ENCODE assay signal across 8 cellular contexts in genomic region chr1:233326995-233327937, GRCh38. TPM values are rescaled to one million over a fixed set of nuclear protein-coding genes. Genes with fewer than 3 reads are reported as not detected.
DNase-seq lines count a peak whose midpoint lies in the region; ATAC-seq and TF ChIP-seq lines count a peak whose summit lies in the region.

Gene MAP3K21 (plus strand): TSS chr1:233327724. CDS start chr1:233328029, 305 bp downstream.

- peak within 1 kb of the TSS in 2 of 3 donors; percentile 27 to 36 for H3K27ac ChIP-seq in right lobe of liver

- H3K36me3 ChIP-seq in right lobe of liver: no peaks in the 10 kb centered on the region

- H3K4me3 ChIP-seq in right lobe of liver: peak within 1 kb of the TSS; percentile 73 to 79 (median 78)

- intact Hi-C loops in right lobe of liver (cut with DNase I): no loop called here

- ATAC-seq in GM19025 (IDR thresholded peaks at IDR 0.05; ENCODE audit: low read depth, unreplicated experiment) (peak; percentile 89), HG03196 (IDR thresholded peaks at IDR 0.05; ENCODE audit: unreplicated experiment) (peak; percentile 92), right lobe of liver (peak; percentile 94 to 98 (median 96))

- H3K4me1 ChIP-seq in right lobe of liver: peaks cover 0 to 31% (median 4%) of the 10 kb centered on the region in 4 donors

- H3K27me3 ChIP-seq in right lobe of liver: no peaks in the 10 kb centered on the region

- WGBS in right lobe of liver (ENCODE audit: insufficient coverage, low coverage, low lambda C conversion rate, missing lambda C conversion rate): under 1% methylated on average over 27 of the region's 79 CpGs

- H3K9me3 ChIP-seq in right lobe of liver: no peaks in the 10 kb centered on the region

- no peak for TF ChIP-seq CTCF in right lobe of liver (IDR thresholded peaks at IDR 0.05)

- in situ Hi-C loops in ACHN (cut with HindIII; ENCODE audit: low pct_ligation_motif_present, low pct_unique_long_range_greater_than_20kb, low sequenced_read_pairs): no loop called here

- peak; percentile 74 for TF ChIP-seq POLR2A in right lobe of liver (IDR thresholded peaks at IDR 0.05)

- DNase-seq in ACHN: peak; percentile 97
- DNase-seq in NCI-H345 (lab: John Stamatoyannopoulos, UW): peak; percentile 97
- DNase-seq in activated CD4-positive, CD25-positive, alpha-beta regulatory T cell treated with anti-CD3 and anti-CD28 coated beads, Interleukin-2, amount 50 U/mL, for 72 hours: peak; percentile 80
- DNase-seq in cerebellum (ENCODE audit: low spot score): peak; percentile 79
- DNase-seq in right lobe of liver: peak; percentile 96 to 99 (median 99)
- peak; percentile 84 to 85 for DNase-seq in stimulated activated CD4-positive, alpha-beta T cell treated with anti-CD3 and anti-CD28 coated beads, Interleukin-4, amount 100 ng/mL, for 4 hours

RNA-seq across cellular contexts. Expression of gene MAP3K21, which starts in this region (rescaled TPM):
- total RNA-seq in cerebellum (8.8 TPM), right lobe of liver (1 to 10 TPM; 3.2 to 5.1 (median 3.8) TPM)

Comparison
In these comparisons a context has a peak if more than half of its experiments do, and no peak if none do; other contexts are left out.
1. Peak in every context shown above with its lines: DNase-seq, ATAC-seq, H3K4me3 ChIP-seq and H3K27ac ChIP-seq.